2 cellular contexts compared by ENCODE assay signal in the genomic region with DNA sequence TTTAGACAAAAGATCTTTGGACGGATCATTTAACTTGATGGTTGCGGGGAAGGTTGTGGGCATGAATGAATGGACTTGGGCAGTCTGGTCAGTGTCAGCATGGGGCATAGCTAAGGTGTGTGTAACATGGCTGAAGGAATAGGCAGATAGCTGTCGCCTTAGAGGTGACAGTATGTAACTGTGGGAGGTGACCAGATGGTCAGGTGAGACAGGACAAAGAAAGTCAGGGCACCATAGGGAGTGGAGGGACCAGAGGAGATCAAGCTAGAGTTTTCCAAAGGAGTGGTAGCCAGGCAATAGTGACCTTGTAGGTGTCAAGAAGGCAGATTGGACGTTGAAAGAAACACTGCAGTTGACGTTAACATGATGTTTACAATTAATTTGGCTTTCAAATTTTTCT.
TF ChIP-seq lines count a peak whose summit lies in the region.

No MANE protein-coding gene starts in this region.

TF ChIP-seq in GM12878, 131 proteins besides CTCF, POLR2A, EP300 and RAD21:
- TF ChIP-seq POLR2AphosphoS5 (IDR thresholded peaks at IDR 0.05; ENCODE audit: low read length) (peak; percentile 56; the same call in 1 of the 2 replicates), POU2F2 (IDR thresholded peaks at IDR 0.05; ENCODE audit: borderline replicate concordance, low read depth, low read length) (no peak)

TF ChIP-seq in HepG2, 621 proteins besides CTCF, POLR2A, EP300 and RAD21:
- TF ChIP-seq, protein P1, sequence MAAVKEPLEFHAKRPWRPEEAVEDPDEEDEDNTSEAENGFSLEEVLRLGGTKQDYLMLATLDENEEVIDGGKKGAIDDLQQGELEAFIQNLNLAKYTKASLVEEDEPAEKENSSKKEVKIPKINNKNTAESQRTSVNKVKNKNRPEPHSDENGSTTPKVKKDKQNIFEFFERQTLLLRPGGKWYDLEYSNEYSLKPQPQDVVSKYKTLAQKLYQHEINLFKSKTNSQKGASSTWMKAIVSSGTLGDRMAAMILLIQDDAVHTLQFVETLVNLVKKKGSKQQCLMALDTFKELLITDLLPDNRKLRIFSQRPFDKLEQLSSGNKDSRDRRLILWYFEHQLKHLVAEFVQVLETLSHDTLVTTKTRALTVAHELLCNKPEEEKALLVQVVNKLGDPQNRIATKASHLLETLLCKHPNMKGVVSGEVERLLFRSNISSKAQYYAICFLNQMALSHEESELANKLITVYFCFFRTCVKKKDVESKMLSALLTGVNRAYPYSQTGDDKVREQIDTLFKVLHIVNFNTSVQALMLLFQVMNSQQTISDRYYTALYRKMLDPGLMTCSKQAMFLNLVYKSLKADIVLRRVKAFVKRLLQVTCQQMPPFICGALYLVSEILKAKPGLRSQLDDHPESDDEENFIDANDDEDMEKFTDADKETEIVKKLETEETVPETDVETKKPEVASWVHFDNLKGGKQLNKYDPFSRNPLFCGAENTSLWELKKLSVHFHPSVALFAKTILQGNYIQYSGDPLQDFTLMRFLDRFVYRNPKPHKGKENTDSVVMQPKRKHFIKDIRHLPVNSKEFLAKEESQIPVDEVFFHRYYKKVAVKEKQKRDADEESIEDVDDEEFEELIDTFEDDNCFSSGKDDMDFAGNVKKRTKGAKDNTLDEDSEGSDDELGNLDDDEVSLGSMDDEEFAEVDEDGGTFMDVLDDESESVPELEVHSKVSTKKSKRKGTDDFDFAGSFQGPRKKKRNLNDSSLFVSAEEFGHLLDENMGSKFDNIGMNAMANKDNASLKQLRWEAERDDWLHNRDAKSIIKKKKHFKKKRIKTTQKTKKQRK (IDR thresholded peaks at IDR 0.05; ENCODE audit: low read length) = no peak
- TF ChIP-seq, protein P2, sequence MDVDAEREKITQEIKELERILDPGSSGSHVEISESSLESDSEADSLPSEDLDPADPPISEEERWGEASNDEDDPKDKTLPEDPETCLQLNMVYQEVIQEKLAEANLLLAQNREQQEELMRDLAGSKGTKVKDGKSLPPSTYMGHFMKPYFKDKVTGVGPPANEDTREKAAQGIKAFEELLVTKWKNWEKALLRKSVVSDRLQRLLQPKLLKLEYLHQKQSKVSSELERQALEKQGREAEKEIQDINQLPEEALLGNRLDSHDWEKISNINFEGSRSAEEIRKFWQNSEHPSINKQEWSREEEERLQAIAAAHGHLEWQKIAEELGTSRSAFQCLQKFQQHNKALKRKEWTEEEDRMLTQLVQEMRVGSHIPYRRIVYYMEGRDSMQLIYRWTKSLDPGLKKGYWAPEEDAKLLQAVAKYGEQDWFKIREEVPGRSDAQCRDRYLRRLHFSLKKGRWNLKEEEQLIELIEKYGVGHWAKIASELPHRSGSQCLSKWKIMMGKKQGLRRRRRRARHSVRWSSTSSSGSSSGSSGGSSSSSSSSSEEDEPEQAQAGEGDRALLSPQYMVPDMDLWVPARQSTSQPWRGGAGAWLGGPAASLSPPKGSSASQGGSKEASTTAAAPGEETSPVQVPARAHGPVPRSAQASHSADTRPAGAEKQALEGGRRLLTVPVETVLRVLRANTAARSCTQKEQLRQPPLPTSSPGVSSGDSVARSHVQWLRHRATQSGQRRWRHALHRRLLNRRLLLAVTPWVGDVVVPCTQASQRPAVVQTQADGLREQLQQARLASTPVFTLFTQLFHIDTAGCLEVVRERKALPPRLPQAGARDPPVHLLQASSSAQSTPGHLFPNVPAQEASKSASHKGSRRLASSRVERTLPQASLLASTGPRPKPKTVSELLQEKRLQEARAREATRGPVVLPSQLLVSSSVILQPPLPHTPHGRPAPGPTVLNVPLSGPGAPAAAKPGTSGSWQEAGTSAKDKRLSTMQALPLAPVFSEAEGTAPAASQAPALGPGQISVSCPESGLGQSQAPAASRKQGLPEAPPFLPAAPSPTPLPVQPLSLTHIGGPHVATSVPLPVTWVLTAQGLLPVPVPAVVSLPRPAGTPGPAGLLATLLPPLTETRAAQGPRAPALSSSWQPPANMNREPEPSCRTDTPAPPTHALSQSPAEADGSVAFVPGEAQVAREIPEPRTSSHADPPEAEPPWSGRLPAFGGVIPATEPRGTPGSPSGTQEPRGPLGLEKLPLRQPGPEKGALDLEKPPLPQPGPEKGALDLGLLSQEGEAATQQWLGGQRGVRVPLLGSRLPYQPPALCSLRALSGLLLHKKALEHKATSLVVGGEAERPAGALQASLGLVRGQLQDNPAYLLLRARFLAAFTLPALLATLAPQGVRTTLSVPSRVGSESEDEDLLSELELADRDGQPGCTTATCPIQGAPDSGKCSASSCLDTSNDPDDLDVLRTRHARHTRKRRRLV (CRISPR knock-in tag; IDR thresholded peaks at IDR 0.05) = no peak
- TF ChIP-seq RORA (CRISPR knock-in tag; IDR thresholded peaks at IDR 0.05) (no peak), NFE2 (CRISPR knock-in tag; IDR thresholded peaks at IDR 0.05) (no peak), ZNF337 (CRISPR knock-in tag; IDR thresholded peaks at IDR 0.05; ENCODE audit: borderline replicate concordance, low read depth) (no peak)
